16 cellular contexts compared by ENCODE assay signal in the genomic region with DNA sequence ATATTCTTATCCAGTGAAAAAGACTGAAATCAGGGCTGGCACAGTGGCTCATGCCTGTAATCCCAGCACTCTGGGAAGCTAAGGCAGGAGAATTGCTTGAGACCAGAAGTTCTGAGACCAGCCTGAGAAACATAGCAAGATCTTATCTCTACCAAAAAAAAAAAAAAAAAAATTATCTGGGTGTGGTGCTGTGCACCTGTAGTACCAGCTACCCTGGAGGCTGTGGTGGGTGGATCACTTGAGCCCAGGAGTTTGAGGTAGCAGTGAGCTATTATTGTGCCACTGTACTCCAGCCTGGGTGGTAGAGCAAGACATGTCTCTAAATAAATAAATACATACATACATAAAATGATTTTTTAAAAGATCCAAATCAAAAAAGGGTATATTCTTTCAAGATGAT. TPM values are rescaled to one million over a fixed set of nuclear protein-coding genes. Genes with fewer than 3 reads are reported as not detected.
A peak's percentile ranks its signal among the peaks of the same experiment; 100 is the strongest.
DNase-seq lines count a peak whose midpoint lies in the region; ATAC-seq lines count a peak whose summit lies in the region.
"Had no signal": no experiment of that assay in that cellular context is flagged by ENCODE, and none has a peak within 500 bp of the region (broad histone marks: within the 10 kb centered on the region; RNA-seq: fewer than 3 reads in every experiment).

No MANE protein-coding gene starts in this region.

- H3K27me3 ChIP-seq in CD4-positive, alpha-beta memory T cell (ENCODE audit: insufficient read depth, low read length): no peaks in the 10 kb centered on the region
- H3K27me3 ChIP-seq in naive thymus-derived CD4-positive, alpha-beta T cell (ENCODE audit: control insufficient read depth in 2 of 2, insufficient read depth in 2 of 2, low read length in 2 of 2): no peaks in the 10 kb centered on the region

- intact Hi-C loops in CD4-positive, alpha-beta memory T cell (cut with micrococcal nuclease): no loop called here
- intact Hi-C loops in dendritic cell treated with granulocyte-macrophage colony-stimulating factor and Interleukin-4, amounts not matched to agents 40 ng/mL and 50 ng/mL, for 4 days (cut with micrococcal nuclease): no loop called here
- intact Hi-C loops in naive thymus-derived CD4-positive, alpha-beta T cell (cut with micrococcal nuclease): loop anchor here in 1 of 2 donors (1.0 kb wide), 1 partner anchor 9 kb away; no protein-coding TSS in a partner anchor

- CTCF ChIA-PET in CD4-positive, alpha-beta memory T cell (lab: Charles Lee; ENCODE audit: partially characterized antibody): interaction anchor here (1.1 kb wide), 1 partner anchor 66 kb away, joined by 3 read pairs; no protein-coding TSS in a partner anchor
- CTCF ChIA-PET in naive thymus-derived CD4-positive, alpha-beta T cell (lab: Charles Lee): no interaction called here

- POLR2A ChIA-PET in CD4-positive, alpha-beta memory T cell (lab: Charles Lee; ENCODE audit: partially characterized antibody): no interaction called here
- POLR2A ChIA-PET in naive thymus-derived CD4-positive, alpha-beta T cell (lab: Charles Lee): no interaction called here

- DNase-seq in CD4-positive, alpha-beta memory T cell: peak in 2 of 5 donors; percentile 24 to 31
- DNase-seq in OCI-M1 (lab: John Stamatoyannopoulos, UW): peak; percentile 55
- DNase-seq in naive thymus-derived CD4-positive, alpha-beta T cell: no peak
- DNase-seq in NCI-H748 treated with DMSO at 0.1 percent for 48 hours (lab: John Stamatoyannopoulos, UW): no peak
- no peak for DNase-seq in activated CD4-positive, CD25-positive, alpha-beta regulatory T cell treated with anti-CD3 and anti-CD28 coated beads, Interleukin-2, amount 50 U/mL, for 72 hours
- no peak for DNase-seq in SIG-M5 treated with dmso at 0.1 percent for 504 hours (lab: John Stamatoyannopoulos, UW; ENCODE audit: unreplicated experiment)
- no peak for DNase-seq in GF-D8 (lab: John Stamatoyannopoulos, UW)
- DNase-seq: COR-L47, DMS153, DMS79 treated with DMSO at 0.1 percent for 48 hours, EL had no signal

- H3K9me3 Mint-ChIP-seq in CD4-positive, alpha-beta memory T cell: no peaks in the 10 kb centered on the region
- H3K9me3 Mint-ChIP-seq in dendritic cell treated with granulocyte-macrophage colony-stimulating factor and Interleukin-4, amounts not matched to agents 40 ng/mL and 50 ng/mL, for 4 days: no peaks in the 10 kb centered on the region
- H3K9me3 Mint-ChIP-seq in naive thymus-derived CD4-positive, alpha-beta T cell: no peaks in the 10 kb centered on the region

- no peaks in the 10 kb centered on the region for H3K36me3 ChIP-seq in CD4-positive, alpha-beta memory T cell (ENCODE audit: insufficient read depth, low read length)
- H3K36me3 ChIP-seq in naive thymus-derived CD4-positive, alpha-beta T cell (ENCODE audit: control insufficient read depth in 2 of 3, insufficient read depth in 3 of 3, low read length in 3 of 3): no peaks in the 10 kb centered on the region
- H3K36me3 ChIP-seq: BLaER1, HAP-1 had no signal

- peaks cover 10 to 27% (median 23%) of the 10 kb centered on the region in 4 donors for H3K4me1 Mint-ChIP-seq in CD4-positive, alpha-beta memory T cell
- H3K4me1 Mint-ChIP-seq in dendritic cell treated with granulocyte-macrophage colony-stimulating factor and Interleukin-4, amounts not matched to agents 40 ng/mL and 50 ng/mL, for 4 days (ENCODE audit: low read depth): peaks cover 49% of the 10 kb centered on the region
- H3K4me1 Mint-ChIP-seq in naive thymus-derived CD4-positive, alpha-beta T cell: peaks cover 7 to 50% (median 13%) of the 10 kb centered on the region in 7 donors

- H3K27ac Mint-ChIP-seq in CD4-positive, alpha-beta memory T cell: peak overlapping the region in 5 of 7 donors; percentile 9 to 81 (median 46)
- H3K27ac Mint-ChIP-seq in dendritic cell treated with granulocyte-macrophage colony-stimulating factor and Interleukin-4, amounts not matched to agents 40 ng/mL and 50 ng/mL, for 4 days: peak overlapping the region; percentile 42
- peak overlapping the region in 4 of 9 donors; percentile 57 to 93 (median 81) for H3K27ac Mint-ChIP-seq in naive thymus-derived CD4-positive, alpha-beta T cell

- H3K4me3 Mint-ChIP-seq in CD4-positive, alpha-beta memory T cell: no peak overlapping the region
- no peak overlapping the region for H3K4me3 Mint-ChIP-seq in dendritic cell treated with granulocyte-macrophage colony-stimulating factor and Interleukin-4, amounts not matched to agents 40 ng/mL and 50 ng/mL, for 4 days
- no peak overlapping the region for H3K4me3 Mint-ChIP-seq in naive thymus-derived CD4-positive, alpha-beta T cell

- H3K27me3 Mint-ChIP-seq in CD4-positive, alpha-beta memory T cell: peaks cover 4 to 10% of the 10 kb centered on the region in 2 donors
- H3K27me3 Mint-ChIP-seq in dendritic cell treated with granulocyte-macrophage colony-stimulating factor and Interleukin-4, amounts not matched to agents 40 ng/mL and 50 ng/mL, for 4 days: no peaks in the 10 kb centered on the region
- H3K27me3 Mint-ChIP-seq in naive thymus-derived CD4-positive, alpha-beta T cell: peaks cover 0 to 30% (median 11%) of the 10 kb centered on the region in 5 donors

- no peaks in the 10 kb centered on the region for H3K36me3 Mint-ChIP-seq in CD4-positive, alpha-beta memory T cell
- H3K36me3 Mint-ChIP-seq in dendritic cell treated with granulocyte-macrophage colony-stimulating factor and Interleukin-4, amounts not matched to agents 40 ng/mL and 50 ng/mL, for 4 days (ENCODE audit: low read depth): no peaks in the 10 kb centered on the region
- H3K36me3 Mint-ChIP-seq in naive thymus-derived CD4-positive, alpha-beta T cell: peaks cover 0 to 26% (median 0%) of the 10 kb centered on the region in 5 donors

- peaks cover 10% of the 10 kb centered on the region for H3K4me1 ChIP-seq in CD4-positive, alpha-beta memory T cell (ENCODE audit: insufficient read depth, low read length)
- peaks cover 5 to 12% of the 10 kb centered on the region in 2 donors for H3K4me1 ChIP-seq in naive thymus-derived CD4-positive, alpha-beta T cell (ENCODE audit: control insufficient read depth in 2 of 2, insufficient read depth in 2 of 2, low read length in 2 of 2)
- H3K4me1 ChIP-seq: A549, HAP-1 had no signal

- H3K4me3 ChIP-seq in CD4-positive, alpha-beta memory T cell (ENCODE audit: low read length in 2 of 2): no peak overlapping the region
- no peak overlapping the region for H3K4me3 ChIP-seq in naive thymus-derived CD4-positive, alpha-beta T cell (ENCODE audit: low read length)
- H3K4me3 ChIP-seq: A549, BLaER1, HAP-1 had no signal

- peak; percentile 36 for ATAC-seq in naive thymus-derived CD4-positive, alpha-beta T cell
- ATAC-seq: A549, HepG2 had no signal

- H3K27ac ChIP-seq in CD4-positive, alpha-beta memory T cell (ENCODE audit: low read depth, low read length): no peak overlapping the region
- no peak overlapping the region for H3K27ac ChIP-seq in naive thymus-derived CD4-positive, alpha-beta T cell (ENCODE audit: low read depth, low read length)
- H3K27ac ChIP-seq: A549, BLaER1 had no signal

- no peaks in the 10 kb centered on the region for H3K9me3 ChIP-seq in CD4-positive, alpha-beta memory T cell (ENCODE audit: control insufficient read depth in 1 of 2, low read length in 2 of 2)
- no peaks in the 10 kb centered on the region for H3K9me3 ChIP-seq in naive thymus-derived CD4-positive, alpha-beta T cell (ENCODE audit: control insufficient read depth in 2 of 3, low read length in 3 of 3)
- H3K9me3 ChIP-seq: A549, HAP-1 had no signal

RNA-seq across cellular contexts. Expression of a gene that starts 6.3 kb away (rescaled TPM):
- 1 to 10 TPM; 2.4 to 3.0 TPM for total RNA-seq in CD4-positive, alpha-beta memory T cell
- polyA plus RNA-seq in CD4-positive, alpha-beta memory T cell: 100 to 1,000 TPM in 1 of 2 donors, 10 to 100 TPM in 1; 24.4 to 116 TPM
- 10 to 100 TPM in 2 of 5 experiments, 1 to 10 TPM in 3; 3.0 to 79.3 (median 5.6) TPM for total RNA-seq in naive thymus-derived CD4-positive, alpha-beta T cell
- polyA plus RNA-seq in naive thymus-derived CD4-positive, alpha-beta T cell: 10 to 100 TPM; 24.4 to 52.1 TPM
- total RNA-seq: HepG2 had no signal
- polyA plus RNA-seq: HepG2 had no signal

RNA-seq across cellular contexts. Expression of a gene that starts 43.9 kb away (rescaled TPM):
- not detected for total RNA-seq in CD4-positive, alpha-beta memory T cell
- not detected for polyA plus RNA-seq in CD4-positive, alpha-beta memory T cell
- total RNA-seq in naive thymus-derived CD4-positive, alpha-beta T cell: not detected
- polyA plus RNA-seq in naive thymus-derived CD4-positive, alpha-beta T cell: not detected
- total RNA-seq: HepG2 had no signal
- polyA plus RNA-seq: HepG2 had no signal
